In the genomic region with DNA sequence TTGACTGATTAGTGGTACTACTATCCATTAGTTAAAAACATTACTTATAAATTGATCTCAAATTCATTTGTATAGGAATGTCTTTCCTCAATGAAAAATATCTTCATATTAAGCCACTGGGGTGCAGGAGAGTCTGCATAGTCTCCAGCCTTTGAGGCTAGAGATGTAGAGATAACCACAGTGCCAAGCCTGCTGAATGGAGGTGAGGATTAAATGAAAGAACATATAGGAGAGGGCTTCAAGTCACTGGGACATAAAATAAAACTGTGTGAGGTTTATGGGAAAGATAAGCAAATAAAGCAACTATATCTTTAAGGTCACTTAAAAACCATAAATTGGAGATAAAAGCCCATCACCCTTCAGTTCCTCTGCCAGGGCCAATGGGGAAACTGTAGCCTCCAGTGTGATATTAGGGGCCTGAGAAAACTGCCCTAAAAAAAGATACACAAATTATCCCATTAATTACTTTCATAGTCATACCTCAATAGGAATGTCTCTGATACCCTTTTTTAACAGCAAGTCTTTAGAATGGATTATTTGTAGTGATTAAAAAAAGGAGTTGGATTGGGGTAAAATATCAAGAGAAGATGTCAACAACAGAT, we compare ENCODE assay signal across 20 cellular contexts.
"Had no signal": no experiment of that assay in that cellular context is flagged by ENCODE, and none has a peak within 500 bp of the region (broad histone marks: within the 10 kb centered on the region; RNA-seq: fewer than 3 reads in every experiment).

No MANE protein-coding gene starts in this region.

- H3K36me3 ChIP-seq: ascending aorta, tibial nerve, uterus had no signal

- H3K27ac Mint-ChIP-seq: activated CD4-positive, alpha-beta T cell treated with anti-CD3 and anti-CD28 coated beads, Interleukin-2, amount 10 ng/mL, durations not matched to agents 7 days and 5 days; activated CD8-positive, alpha-beta T cell treated with anti-CD3 and anti-CD28 coated beads, Interleukin-2, amount 10 ng/mL, durations not matched to agents 7 days and 5 days; activated naive CD4-positive, alpha-beta T cell treated with anti-CD3 and anti-CD28 coated beads, Interleukin-2, amount 50 U/mL, for 24 hours; mesothelial cell of epicardium; nephron had no signal

- FAIRE-seq: keratinocyte had no signal

- DNase-seq: activated CD4-positive, alpha-beta T cell treated with anti-CD3 and anti-CD28 coated beads, Interleukin-2, amount 10 ng/mL, durations not matched to agents 7 days and 5 days; activated CD8-positive, alpha-beta memory T cell treated with anti-CD3 and anti-CD28 coated beads, Interleukin-2, amount 50 U/mL, for 4 hours; activated CD8-positive, alpha-beta T cell treated with anti-CD3 and anti-CD28 coated beads, Interleukin-2, amount 10 ng/mL, durations not matched to agents 7 days and 5 days; activated effector memory CD4-positive, alpha-beta T cell treated with anti-CD3 and anti-CD28 coated beads, Interleukin-2, amount 50 U/mL, for 16 hours; activated T-cell treated with anti-CD3 and anti-CD28 coated beads, Interleukin-2, amount 50 U/mL, for 48 hours; foreskin keratinocyte; hippocampal formation; stimulated activated CD4-positive, alpha-beta T cell treated with anti-CD3 and anti-CD28 coated beads, Interleukin-2, amount 100 ng/mL, for 24 hours; stimulated activated naive CD8-positive, alpha-beta T cell treated with anti-CD3 and anti-CD28 coated beads, Interleukin-15, Interleukin-2, amounts not matched to agents 100 U/mL and 50 U/mL, for 24 hours; substantia nigra; uterus had no signal

- H3K4me1 ChIP-seq: ascending aorta, uterus had no signal

- H3K27ac ChIP-seq: ascending aorta, coronary artery, foreskin keratinocyte, tibial nerve, uterus had no signal

- H3K9me3 ChIP-seq: ascending aorta, tibial nerve, uterus had no signal

- H3K9me3 Mint-ChIP-seq: activated CD4-positive, alpha-beta T cell treated with anti-CD3 and anti-CD28 coated beads, Interleukin-2, amount 10 ng/mL, durations not matched to agents 7 days and 5 days; activated naive CD4-positive, alpha-beta T cell treated with anti-CD3 and anti-CD28 coated beads, Interleukin-2, amount 50 U/mL, for 24 hours; central memory CD8-positive, alpha-beta T cell; mesothelial cell of epicardium; nephron had no signal

- H3K4me1 Mint-ChIP-seq: activated CD4-positive, alpha-beta T cell treated with anti-CD3 and anti-CD28 coated beads, Interleukin-2, amount 10 ng/mL, durations not matched to agents 7 days and 5 days; activated naive CD4-positive, alpha-beta T cell treated with anti-CD3 and anti-CD28 coated beads, Interleukin-2, amount 50 U/mL, for 24 hours; nephron had no signal

- H3K27me3 Mint-ChIP-seq: activated CD4-positive, alpha-beta T cell treated with anti-CD3 and anti-CD28 coated beads, Interleukin-2, amount 10 ng/mL, durations not matched to agents 7 days and 5 days; activated naive CD4-positive, alpha-beta T cell treated with anti-CD3 and anti-CD28 coated beads, Interleukin-2, amount 50 U/mL, for 24 hours; central memory CD8-positive, alpha-beta T cell had no signal

- H3K4me3 ChIP-seq: ascending aorta, coronary artery, tibial nerve, uterus had no signal

- H3K36me3 Mint-ChIP-seq: activated naive CD4-positive, alpha-beta T cell treated with anti-CD3 and anti-CD28 coated beads, Interleukin-2, amount 50 U/mL, for 24 hours; mesothelial cell of epicardium had no signal

- ATAC-seq: activated CD4-positive, CD25-positive, alpha-beta regulatory T cell treated with anti-CD3 and anti-CD28 coated beads, Interleukin-2, amount 50 U/mL, for 24 hours; activated CD8-positive, alpha-beta T cell treated with anti-CD3 and anti-CD28 coated beads, Interleukin-2, amount 10 ng/mL, durations not matched to agents 7 days and 5 days; foreskin keratinocyte; stimulated activated naive CD8-positive, alpha-beta T cell treated with anti-CD3 and anti-CD28 coated beads, Interleukin-15, Interleukin-2, amounts not matched to agents 100 U/mL and 50 U/mL, for 24 hours had no signal

- H3K27me3 ChIP-seq: ascending aorta, foreskin keratinocyte, tibial nerve, uterus had no signal

- H3K4me3 Mint-ChIP-seq: activated CD4-positive, alpha-beta T cell treated with anti-CD3 and anti-CD28 coated beads, Interleukin-2, amount 10 ng/mL, durations not matched to agents 7 days and 5 days; activated CD8-positive, alpha-beta T cell treated with anti-CD3 and anti-CD28 coated beads, Interleukin-2, amount 10 ng/mL, durations not matched to agents 7 days and 5 days; activated naive CD4-positive, alpha-beta T cell treated with anti-CD3 and anti-CD28 coated beads, Interleukin-2, amount 50 U/mL, for 24 hours; central memory CD8-positive, alpha-beta T cell; mesothelial cell of epicardium; nephron had no signal
